10 cellular contexts compared by ENCODE assay signal in genomic region chr4:118399878-118400277, GRCh38. TPM values are rescaled to one million over a fixed set of nuclear protein-coding genes. Genes with fewer than 3 reads are reported as not detected.
A peak's percentile ranks its signal among the peaks of the same experiment; 100 is the strongest.
DNase-seq lines count a peak whose midpoint lies in the region; TF ChIP-seq lines count a peak whose summit lies in the region.
"Not testable (repeated sequence)": the region's sequence is repeated elsewhere in the genome, so short reads cannot be mapped to it uniquely, and the experiment has no call there.
"Had no signal": no experiment of that assay in that cellular context is flagged by ENCODE, and none has a peak within 500 bp of the region (broad histone marks: within the 10 kb centered on the region; RNA-seq: fewer than 3 reads in every experiment).

No MANE protein-coding gene starts in this region.

- not testable (repeated sequence) for H3K27me3 ChIP-seq in SJSA1 (replicated peaks); mesendoderm (ENCODE audit: insufficient read depth, low read length, poor library complexity)

- not testable (repeated sequence) for H3K4me3 ChIP-seq in SJSA1; fibroblast of mammary gland (ENCODE audit: control insufficient read depth, low read depth, low read length); mesendoderm (ENCODE audit: low read length)

- no CpG with 5 or more reads among the region's 4 CpGs for WGBS in mesendoderm (ENCODE audit: extremely low coverage, insufficient coverage, low lambda C conversion rate)

- H3K27me3 Mint-ChIP-seq in MCF 10A (ENCODE audit: insufficient read depth, unreplicated experiment), result not testable (repeated sequence)

- H3K9me3 Mint-ChIP-seq in MCF 10A (ENCODE audit: unreplicated experiment), result not testable (repeated sequence)

- peaks cover 28% of the 10 kb centered on the region for H3K4me1 Mint-ChIP-seq in MCF 10A (ENCODE audit: insufficient read depth, unreplicated experiment)

- H3K27ac Mint-ChIP-seq in MCF 10A (ENCODE audit: low read depth, unreplicated experiment), result peak overlapping the region; percentile 99

- BruUV-seq in MCF 10A (replicated peaks; lab: Mats Ljungman, UMichigan), result not testable (repeated sequence)

- not testable (repeated sequence) for H3K9me3 ChIP-seq in SJSA1 (replicated peaks)

- not testable (repeated sequence) for H4K8ac ChIP-seq in mesendoderm (ENCODE audit: low read depth, low read length)

- POLR2A ChIA-PET in MCF 10A (lab: Yijun Ruan, JAX), result interaction anchor here (0.6 to 1.4 kb wide), 2 partner anchors 12 to 17 kb away, joined by 3 to 4 read pairs; no protein-coding TSS in a partner anchor

- not testable (repeated sequence) for H3K4me2 ChIP-seq in mesendoderm (ENCODE audit: low read length)

- H3K4me3 Mint-ChIP-seq in MCF 10A (ENCODE audit: unreplicated experiment), result not testable (repeated sequence)

- not testable (repeated sequence) for H3K4ac ChIP-seq in mesendoderm (ENCODE audit: low read depth, low read length)

- not testable (repeated sequence) for TF ChIP-seq CTCF in MCF 10A (IDR thresholded peaks at IDR 0.05; ENCODE audit: unreplicated experiment); fibroblast of mammary gland (conservative IDR thresholded peaks at IDR 0.05; ENCODE audit: control insufficient read depth, insufficient read depth, low read depth, low read length)

- H2BK120ac ChIP-seq in mesendoderm (ENCODE audit: low read depth, low read length), result not testable (repeated sequence)

- H3K27ac ChIP-seq in SJSA1; mesendoderm (ENCODE audit: low read depth, low read length): not testable (repeated sequence)

- CTCF ChIA-PET in MCF 10A (lab: Yijun Ruan, JAX), result interaction anchor here (1.0 kb wide), 1 partner anchor 48 kb away, joined by 3 read pairs; the partner anchor contains the start of gene PRSS12

- not testable (repeated sequence) for H4K5ac ChIP-seq in mesendoderm (ENCODE audit: low read length)

- H2AK5ac ChIP-seq in mesendoderm (ENCODE audit: low read length), result not testable (repeated sequence)

- H3K79me1 ChIP-seq in mesendoderm (ENCODE audit: low read length), result not testable (repeated sequence)

- H3K56ac ChIP-seq in mesendoderm (ENCODE audit: low read length), result not testable (repeated sequence)

- DNase-seq in EL (peak; percentile 25), LHCN-M2 (ENCODE audit: low read depth) (peak; percentile 81), NCI-H524 treated with DMSO at 0.1 percent for 48 hours (lab: John Stamatoyannopoulos, UW) (peak; percentile 57), SJSA1 (ENCODE audit: low read depth in 1 of 2, low spot score in 2 of 2) (peak; percentile 26 to 54), MCF 10A (ENCODE audit: unreplicated experiment) (peak; percentile 52), fibroblast of mammary gland (ENCODE audit: low read depth) (peak; percentile 21), mesendoderm (peak; percentile 42)

- H3K18ac ChIP-seq in mesendoderm (ENCODE audit: low read length), result not testable (repeated sequence)

- not testable (repeated sequence) for H2BK5ac ChIP-seq in mesendoderm (ENCODE audit: low read length)

- intact Hi-C loops in MCF 10A (cut with micrococcal nuclease), result not testable (repeated sequence)

- not testable (repeated sequence) for H3K36me3 Mint-ChIP-seq in MCF 10A (ENCODE audit: insufficient read depth, unreplicated experiment)

- H3K4me1 ChIP-seq in SJSA1 (replicated peaks), result peaks cover 11% of the 10 kb centered on the region
- H3K4me1 ChIP-seq in mesendoderm (ENCODE audit: control insufficient read depth, low read depth, low read length), result not testable (repeated sequence)

- not testable (repeated sequence) for H2BK15ac ChIP-seq in mesendoderm (replicated peaks; ENCODE audit: low read depth)

- not testable (repeated sequence) for H3K36me3 ChIP-seq in SJSA1; mesendoderm (ENCODE audit: control insufficient read depth, insufficient read depth, low read length)

- H3K79me2 ChIP-seq in mesendoderm (ENCODE audit: control insufficient read depth, insufficient read depth, low read length), result not testable (repeated sequence)

- H3K9ac ChIP-seq in mesendoderm (ENCODE audit: low read length), result not testable (repeated sequence)

- H3K23ac ChIP-seq in mesendoderm (ENCODE audit: low read length), result not testable (repeated sequence)

RNA-seq across cellular contexts. Expression of gene PRSS12, which starts 47.1 kb away (rescaled TPM):
- total RNA-seq in LHCN-M2 (2014; rRNA removed) (6.6 and 8.2 TPM in 2 replicates), MCF 10A (2022) (8.9 and 10.7 TPM in 2 replicates)
- 3.9 TPM for polyA plus RNA-seq in LHCN-M2 (2012)
- total RNA-seq in SJSA1 (2014; rRNA removed; shearing (Covaris generic)), result 9.7 and 15.6 TPM in 2 replicates
- 2.9 TPM for polyA plus RNA-seq in mesendoderm (2013, experiment 1 of 2)
- polyA plus RNA-seq in mesendoderm (2013, experiment 2 of 2), result 3.2 TPM
- total RNA-seq: activated CD8-positive, alpha-beta memory T cell treated with anti-CD3 and anti-CD28 coated beads, Interleukin-2, amount 10 ng/mL, durations not matched to agents 7 days and 5 days; G401; Right ventricle myocardium inferior had no signal

Comparison
In these comparisons a context has a peak if more than half of its experiments do, and no peak if none do; other contexts are left out.
1. DNase-seq: peak in every context shown above with its lines; median percentile 81 in LHCN-M2; 57 in NCI-H524 treated with DMSO at 0.1 percent for 48 hours; 52 in MCF 10A; 42 in mesendoderm; 40 in SJSA1; 25 in EL; 21 in fibroblast of mammary gland.